1 cellular context compared by ENCODE assay signal in genomic region chr17:82751571-82752370, GRCh38.
TF ChIP-seq lines count a peak whose summit lies in the region.

Gene TBCD (plus strand): TSS chr17:82752065. CDS start chr17:82752194, 129 bp downstream.

TF ChIP-seq in K562, 482 proteins besides CTCF, POLR2A, EP300 and RAD21 (continued from another document):
- TF ChIP-seq TOE1 (IDR thresholded peaks at IDR 0.05; ENCODE audit: borderline replicate concordance) (peak; percentile 93), TOE1 (CRISPR knock-in tag; IDR thresholded peaks at IDR 0.05; ENCODE audit: borderline replicate concordance, low read depth) (no peak), ZC3H4 (CRISPR knock-in tag; IDR thresholded peaks at IDR 0.05; ENCODE audit: borderline replicate concordance) (no peak), ZNF717 (CRISPR knock-in tag; IDR thresholded peaks at IDR 0.05) (no peak), BHLHE40 (IDR thresholded peaks at IDR 0.05; ENCODE audit: low read length) (peak; percentile 81), SIRT6 (IDR thresholded peaks at IDR 0.05; ENCODE audit: low read depth, low read length) (no peak), U2AF1 (optimal IDR thresholded peaks at IDR 0.05; ENCODE audit: low read depth, low read length) (peak; percentile 59), ZNF121 (CRISPR knock-in tag; conservative IDR thresholded peaks at IDR 0.05) (no peak), BRCA1 (IDR thresholded peaks at IDR 0.05) (no peak), BRCA1 (CRISPR knock-in tag; IDR thresholded peaks at IDR 0.05) (no peak), MBD2 (IDR thresholded peaks at IDR 0.05; ENCODE audit: borderline replicate concordance, low read depth) (no peak), POLR2G (IDR thresholded peaks at IDR 0.05; ENCODE audit: low read depth, low read length) (peak; percentile 87), U2AF2 (optimal IDR thresholded peaks at IDR 0.05; ENCODE audit: low read depth, low read length) (no peak), SMARCB1 (IDR thresholded peaks at IDR 0.05; ENCODE audit: insufficient read length, low read depth) (no peak), GATAD2A (IDR thresholded peaks at IDR 0.05) (0 out of 2 replicates have a peak, but pooled peaks have one; percentile 60), HDAC2 (IDR thresholded peaks at IDR 0.05) (peak; percentile 49; the same call in 1 of the 2 replicates), HNRNPUL1 (IDR thresholded peaks at IDR 0.05; ENCODE audit: low read length) (no peak), ZBTB11 (CRISPR knock-in tag; IDR thresholded peaks at IDR 0.05) (peak in 1 of 3 experiments; percentile 70; a peak in 1 of 6 replicates), ZNF143 (CRISPR knock-in tag; IDR thresholded peaks at IDR 0.05) (peak; percentile 50; the same call in 1 of the 2 replicates), KHSRP (IDR thresholded peaks at IDR 0.05) (no peak)
